In genomic region chr4:127244515-127244914, GRCh38 we compare ENCODE assay signal across 18 cellular contexts.
DNase-seq lines count a peak whose midpoint lies in the region; ATAC-seq and TF ChIP-seq lines count a peak whose summit lies in the region.
"Had no signal": no experiment of that assay in that cellular context is flagged by ENCODE, and none has a peak within 500 bp of the region (broad histone marks: within the 10 kb centered on the region; RNA-seq: fewer than 3 reads in every experiment).

No MANE protein-coding gene starts in this region.

- POLR2A ChIA-PET in SK-N-SH (lab: Yijun Ruan, JAX), result no interaction called here
- POLR2A ChIA-PET in GM10248 (lab: Yijun Ruan, JAX), result no interaction called here

- H3K27me3 ChIP-seq in SK-N-SH (ENCODE audit: insufficient read depth), result no peaks in the 10 kb centered on the region
- H3K27me3 ChIP-seq: BLaER1 treated with 17β-estradiol and CSF1 and Interleukin-3, amounts not matched to agents 10 nM and 100 nM had no signal

- H3K9me2 ChIP-seq in SK-N-SH, result no peaks in the 10 kb centered on the region

- H2AFZ ChIP-seq in SK-N-SH (ENCODE audit: low read depth), result no peak overlapping the region

- H3K4me3 ChIP-seq in SK-N-SH (ENCODE audit: low read depth in 2 of 2, low read length in 1 of 2) (no peak overlapping the region), fibroblast of pulmonary artery (replicated peaks; ENCODE audit: low read depth, low read length) (no peak overlapping the region)
- H3K4me3 ChIP-seq: A549; BLaER1 treated with 17β-estradiol and CSF1 and Interleukin-3, amounts not matched to agents 10 nM and 100 nM; GM12878 had no signal

- no peak overlapping the region for H3K27ac ChIP-seq in SK-N-SH (ENCODE audit: low read depth in 2 of 2, low read length in 1 of 2)
- H3K27ac ChIP-seq: 22Rv1; A549; BLaER1 treated with 17β-estradiol and CSF1 and Interleukin-3, amounts not matched to agents 10 nM and 100 nM; C4-2B had no signal

- no peak for TF ChIP-seq CTCF in SK-N-SH (IDR thresholded peaks at IDR 0.05)
- TF ChIP-seq CTCF in fibroblast of pulmonary artery (IDR thresholded peaks at IDR 0.05; ENCODE audit: low read length, missing control alignments), result no peak
- TF ChIP-seq CTCF in GM10248 (IDR thresholded peaks at IDR 0.05; ENCODE audit: control extremely low read depth, extremely low read depth, low read depth, missing control alignments), result no peak

- no peak overlapping the region for H3K9ac ChIP-seq in SK-N-SH
- H3K9ac ChIP-seq: BLaER1 treated with 17β-estradiol and CSF1 and Interleukin-3, amounts not matched to agents 10 nM and 100 nM had no signal

- intact Hi-C loops in sciatic nerve (cut with DNase I), result no loop called here

- no peak for ATAC-seq in sciatic nerve
- ATAC-seq: A549; CD8-positive, alpha-beta T cell; GM12878 had no signal

- TF ChIP-seq EP300 in SK-N-SH (IDR thresholded peaks at IDR 0.05; ENCODE audit: borderline replicate concordance in 1 of 2, low read depth in 1 of 2, low read length in 1 of 2), result no peak

- 54% methylated on average over 5 of the region's 5 CpGs for WGBS in SK-N-SH (ENCODE audit: low lambda C conversion rate)

- H3K4me2 ChIP-seq in SK-N-SH, result no peak overlapping the region
- H3K4me2 ChIP-seq: A549; BLaER1 treated with 17β-estradiol and CSF1 and Interleukin-3, amounts not matched to agents 10 nM and 100 nM had no signal

- H4K20me1 ChIP-seq in SK-N-SH (ENCODE audit: insufficient read depth), result no peaks in the 10 kb centered on the region
- H4K20me1 ChIP-seq: BLaER1 treated with 17β-estradiol and CSF1 and Interleukin-3, amounts not matched to agents 10 nM and 100 nM had no signal

- no peaks in the 10 kb centered on the region for H3K79me2 ChIP-seq in SK-N-SH (ENCODE audit: insufficient read depth)

- H3K4me1 ChIP-seq in SK-N-SH (ENCODE audit: control insufficient read depth in 1 of 2, insufficient read depth in 2 of 2, low read depth in 1 of 2, low read length in 1 of 2), result peaks cover 0 to 9% of the 10 kb centered on the region in 2 experiments; a peak in 2 of 4 replicates
- H3K4me1 ChIP-seq: A549, Caco-2 had no signal

- CTCF ChIA-PET in SK-N-SH (lab: Yijun Ruan, JAX) (interaction anchor here (1.3 kb wide), 1 partner anchor 12 kb away, joined by 3 read pairs; no protein-coding TSS in a partner anchor), GM10248 (lab: Yijun Ruan, JAX) (no interaction called here)

- TF ChIP-seq RAD21 in SK-N-SH (IDR thresholded peaks at IDR 0.05; ENCODE audit: low read length), result no peak

- DNase-seq in SK-N-SH, result no peak
- DNase-seq in amniotic epithelial cell (ENCODE audit: low read depth), result peak; percentile 79
- DNase-seq in fibroblast of pulmonary artery (ENCODE audit: low read depth), result peak; percentile 3
- DNase-seq in sciatic nerve (ENCODE audit: low spot score), result no peak
- no peak for DNase-seq in stimulated activated CD4-positive, alpha-beta T cell treated with anti-CD3 and anti-CD28 coated beads, Interleukin-15, amount 100 ng/mL, for 24 hours
- DNase-seq in GM10248 (ENCODE audit: extremely low spot score), result no peak
- DNase-seq: AML-193; Caco-2; Calu3; CD4-positive, alpha-beta T cell; CD8-positive, alpha-beta T cell; DMS79 treated with DMSO at 0.1 percent for 48 hours; GF-D8 had no signal

- H3F3A ChIP-seq in SK-N-SH (replicated peaks; ENCODE audit: insufficient read depth), result no peaks in the 10 kb centered on the region

- H3K36me3 ChIP-seq in SK-N-SH (replicated peaks in 1 of 2; ENCODE audit: control insufficient read depth in 1 of 2, insufficient read depth in 2 of 2, low read length in 1 of 2), result no peaks in the 10 kb centered on the region
- H3K36me3 ChIP-seq: BLaER1 treated with 17β-estradiol and CSF1 and Interleukin-3, amounts not matched to agents 10 nM and 100 nM had no signal

- no peaks in the 10 kb centered on the region for H3K9me3 ChIP-seq in SK-N-SH
- H3K9me3 ChIP-seq: A549; BLaER1 treated with 17β-estradiol and CSF1 and Interleukin-3, amounts not matched to agents 10 nM and 100 nM; Caco-2 had no signal

TF ChIP-seq in SK-N-SH, 30 proteins besides CTCF, POLR2A, EP300 and RAD21:
- TF ChIP-seq FOSL2 (IDR thresholded peaks at IDR 0.05; ENCODE audit: borderline replicate concordance, low read depth), result no peak
- no peak for TF ChIP-seq GABPA (IDR thresholded peaks at IDR 0.05; ENCODE audit: low read depth)
- TF ChIP-seq TCF12 (IDR thresholded peaks at IDR 0.05), result peak; percentile 57
- no peak for TF ChIP-seq SIN3A (IDR thresholded peaks at IDR 0.05; ENCODE audit: borderline replicate concordance, low read depth, low read length)
- TF ChIP-seq MEF2A (IDR thresholded peaks at IDR 0.05; ENCODE audit: borderline replicate concordance, low read depth), result no peak
- TF ChIP-seq RCOR1 (IDR thresholded peaks at IDR 0.05; ENCODE audit: low read length), result no peak
- no peak for TF ChIP-seq RFX5 (IDR thresholded peaks at IDR 0.05; ENCODE audit: low read length)
- no peak for TF ChIP-seq REST (IDR thresholded peaks at IDR 0.05; ENCODE audit: low read depth, low read length)
- no peak for TF ChIP-seq TAF1 (IDR thresholded peaks at IDR 0.05; ENCODE audit: borderline replicate concordance, low read depth, low read length)
- TF ChIP-seq NFIC (IDR thresholded peaks at IDR 0.05; ENCODE audit: borderline replicate concordance), result no peak
- no peak for TF ChIP-seq FOXM1 (IDR thresholded peaks at IDR 0.05; ENCODE audit: low read depth)
- TF ChIP-seq MAX (IDR thresholded peaks at IDR 0.05; ENCODE audit: low read depth), result no peak
- peak; percentile 37; the same call in 1 of the 2 replicates for TF ChIP-seq GATA2 (CRISPR knock-in tag; IDR thresholded peaks at IDR 0.05)
- no peak; the same call in 1 of the 2 replicates for TF ChIP-seq PBX3 (IDR thresholded peaks at IDR 0.05)

Comparison
In these comparisons a context has a peak if more than half of its experiments do, and no peak if none do; other contexts are left out.
1. DNase-seq: peak in amniotic epithelial cell (single experiment) and fibroblast of pulmonary artery (single experiment); none in SK-N-SH (single experiment), sciatic nerve (single experiment), stimulated activated CD4-positive, alpha-beta T cell treated with anti-CD3 and anti-CD28 coated beads, Interleukin-15, amount 100 ng/mL, for 24 hours (single experiment) and GM10248 (single experiment).